25 cellular contexts compared by ENCODE assay signal in genomic region chr1:195686764-195687163, GRCh38.
"Had no signal": no experiment of that assay in that cellular context is flagged by ENCODE, and none has a peak within 500 bp of the region (broad histone marks: within the 10 kb centered on the region; RNA-seq: fewer than 3 reads in every experiment).

No MANE protein-coding gene starts in this region.

- H3K36me3 ChIP-seq: neural progenitor cell, ovary, right lobe of liver, sigmoid colon, stomach, thoracic aorta, thyroid gland, tibial nerve, upper lobe of left lung, vagina had no signal

- ATAC-seq: psoas muscle; right cardiac atrium; right lobe of liver; stimulated activated effector memory CD8-positive, alpha-beta T cell treated with anti-CD3 and anti-CD28 coated beads, Interleukin-12 subunit alpha, Interleukin-12 subunit beta, amount 100 ng/mL, for 72 hours; stimulated activated naive B cell treated with anti-CD40 and anti-IgM and Interleukin-4, amounts not matched to agents 10 μg/mL and 1 μg/mL and 100 μg/mL, for 72 hours had no signal

- H3K27me3 ChIP-seq: neural progenitor cell, ovary, right lobe of liver, sigmoid colon, stomach, thyroid gland, tibial nerve, upper lobe of left lung, vagina had no signal

- H3K4me2 ChIP-seq: neural progenitor cell had no signal

- H2AFZ ChIP-seq: neural progenitor cell, parathyroid adenoma had no signal

- DNase-seq: occipital lobe; ovary; posterior cingulate gyrus; psoas muscle; right cardiac atrium; right lobe of liver; sigmoid colon; small intestine; stimulated activated CD4-positive, alpha-beta T cell treated with anti-CD3 and anti-CD28 coated beads, Interleukin-15, amount 100 ng/mL, for 24 hours; stimulated activated CD4-positive, alpha-beta T cell treated with anti-CD3 and anti-CD28 coated beads, Interleukin-2, amount 100 ng/mL, for 24 hours; stimulated activated CD4-positive, alpha-beta T cell treated with anti-CD3 and anti-CD28 coated beads, Interleukin-2, amount 100 ng/mL, for 48 hours; stimulated activated CD4-positive, alpha-beta T cell treated with anti-CD3 and anti-CD28 coated beads, Interleukin-4, amount 100 ng/mL, for 24 hours; stimulated activated naive B cell treated with anti-CD40 and anti-IgM and Interleukin-4, amounts not matched to agents 10 μg/mL and 1 μg/mL and 100 μg/mL, for 72 hours; stimulated activated naive CD4-positive, alpha-beta T cell treated with Interleukin-2 at 50 U/mL for 16 hours; stomach; thyroid gland; trophoblast cell; upper lobe of left lung had no signal

- FAIRE-seq: urothelium cell line had no signal

- H3K79me2 ChIP-seq: parathyroid adenoma had no signal

- H3K27ac ChIP-seq: neural progenitor cell, ovary, parathyroid adenoma, psoas muscle, right lobe of liver, sigmoid colon, stomach, thoracic aorta, thyroid gland, tibial nerve, upper lobe of left lung, vagina had no signal

- H3K4me1 ChIP-seq: neural progenitor cell, parathyroid adenoma, psoas muscle, right lobe of liver, sigmoid colon, stomach, thyroid gland, tibial nerve, upper lobe of left lung, vagina had no signal

- H3K9me3 ChIP-seq: ovary, psoas muscle, right lobe of liver, sigmoid colon, stomach, thoracic aorta, thyroid gland, tibial nerve, upper lobe of left lung, vagina had no signal

- H3K9ac ChIP-seq: neural progenitor cell, parathyroid adenoma had no signal

- H3K4me3 ChIP-seq: neural progenitor cell, ovary, psoas muscle, right lobe of liver, sigmoid colon, stomach, thoracic aorta, thyroid gland, tibial nerve, upper lobe of left lung, vagina had no signal
